31 cellular contexts compared by ENCODE assay signal in the genomic region with DNA sequence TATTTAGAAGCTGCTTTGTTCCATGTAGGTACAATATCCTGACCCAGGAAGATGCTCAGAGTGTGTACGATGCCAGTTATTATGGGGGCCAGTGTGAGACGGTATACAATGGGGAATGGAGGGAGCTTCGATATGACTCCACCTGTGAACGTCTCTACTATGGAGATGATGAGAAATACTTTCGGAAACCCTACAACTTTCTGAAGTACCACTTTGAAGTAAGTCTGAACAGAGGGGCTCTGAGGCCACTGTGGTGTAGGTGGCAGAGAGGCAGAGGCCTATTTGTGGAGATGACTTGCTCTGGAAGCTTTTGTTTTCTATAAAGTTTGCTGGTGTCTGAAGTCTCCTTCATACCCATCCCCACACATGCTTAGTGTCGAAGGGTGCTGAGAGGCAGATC. TPM values are rescaled to one million over a fixed set of nuclear protein-coding genes. Genes with fewer than 3 reads are reported as not detected.
"Had no signal": no experiment of that assay in that cellular context is flagged by ENCODE, and none has a peak within 500 bp of the region (broad histone marks: within the 10 kb centered on the region; RNA-seq: fewer than 3 reads in every experiment).

No MANE protein-coding gene starts in this region.

- H3K27me3 ChIP-seq: hepatocyte, ovary, right atrium auricular region, right lobe of liver, stomach, testis, thyroid gland, transverse colon, upper lobe of left lung, vagina had no signal

- H3K36me3 ChIP-seq: left ventricle myocardium inferior, ovary, right atrium auricular region, stomach, thyroid gland, transverse colon, upper lobe of left lung, vagina had no signal

- H3K4me3 Mint-ChIP-seq: mesothelial cell of epicardium; naive B cell; natural killer cell; nephron progenitor cell; stimulated activated effector memory CD8-positive, alpha-beta T cell treated with anti-CD3 and anti-CD28 coated beads, Interleukin-12 subunit alpha, Interleukin-12 subunit beta, amount 100 ng/mL, for 72 hours had no signal

- H3K9me3 Mint-ChIP-seq: natural killer cell, nephron progenitor cell had no signal

- DNase-seq: islet precursor cell; left ventricle myocardium inferior; mesendoderm; naive B cell; natural killer cell; nephron progenitor cell; ovary; right lobe of liver; stimulated activated CD4-positive, alpha-beta T cell treated with anti-CD3 and anti-CD28 coated beads, Interleukin-4, amount 100 ng/mL, for 24 hours; stimulated activated naive CD4-positive, alpha-beta T cell; stomach; testis; thyroid gland; transverse colon; upper lobe of left lung had no signal

- H3K27ac ChIP-seq: hepatocyte, left ventricle myocardium inferior, ovary, right atrium auricular region, right lobe of liver, stomach, testis, thyroid gland, transverse colon, upper lobe of left lung, vagina had no signal

- H3K4me1 ChIP-seq: left ventricle myocardium inferior, right atrium auricular region, stomach, testis, thyroid gland, transverse colon, upper lobe of left lung, vagina had no signal

- H3K27ac Mint-ChIP-seq: mesothelial cell of epicardium; naive B cell; natural killer cell; nephron progenitor cell; progenitor cell of endocrine pancreas; stimulated activated effector memory CD8-positive, alpha-beta T cell treated with anti-CD3 and anti-CD28 coated beads, Interleukin-12 subunit alpha, Interleukin-12 subunit beta, amount 100 ng/mL, for 72 hours had no signal

- H3K36me3 Mint-ChIP-seq: mesothelial cell of epicardium; naive B cell; natural killer cell; stimulated activated effector memory CD8-positive, alpha-beta T cell treated with anti-CD3 and anti-CD28 coated beads, Interleukin-12 subunit alpha, Interleukin-12 subunit beta, amount 100 ng/mL, for 72 hours had no signal

- H3K4me1 Mint-ChIP-seq: mesothelial cell of epicardium, naive B cell had no signal

- H3K4me3 ChIP-seq: hepatocyte, left ventricle myocardium inferior, lung, ovary, right atrium auricular region, right lobe of liver, smooth muscle cell, stomach, testis, thyroid gland, transverse colon, upper lobe of left lung, vagina had no signal

- H3K9me3 ChIP-seq: left ventricle myocardium inferior, ovary, right atrium auricular region, right lobe of liver, stomach, testis, thyroid gland, transverse colon, upper lobe of left lung, vagina had no signal

RNA-seq across cellular contexts. Expression of a gene that starts 26.8 kb away (rescaled TPM):
- total RNA-seq: kidney epithelial cell, left ventricle myocardium inferior, lower leg skin, mesothelial cell of epicardium, mononuclear cell, natural killer cell, omental fat pad, pulmonary artery endothelial cell, renal cortical epithelial cell, right atrium auricular region, skeletal muscle tissue, smooth muscle cell, stomach, testis, thyroid gland, transverse colon, urinary bladder, vagina had no signal
- polyA plus RNA-seq: ovary, smooth muscle cell had no signal
